ENCODE assay signal across 8 cellular contexts in the genomic region with DNA sequence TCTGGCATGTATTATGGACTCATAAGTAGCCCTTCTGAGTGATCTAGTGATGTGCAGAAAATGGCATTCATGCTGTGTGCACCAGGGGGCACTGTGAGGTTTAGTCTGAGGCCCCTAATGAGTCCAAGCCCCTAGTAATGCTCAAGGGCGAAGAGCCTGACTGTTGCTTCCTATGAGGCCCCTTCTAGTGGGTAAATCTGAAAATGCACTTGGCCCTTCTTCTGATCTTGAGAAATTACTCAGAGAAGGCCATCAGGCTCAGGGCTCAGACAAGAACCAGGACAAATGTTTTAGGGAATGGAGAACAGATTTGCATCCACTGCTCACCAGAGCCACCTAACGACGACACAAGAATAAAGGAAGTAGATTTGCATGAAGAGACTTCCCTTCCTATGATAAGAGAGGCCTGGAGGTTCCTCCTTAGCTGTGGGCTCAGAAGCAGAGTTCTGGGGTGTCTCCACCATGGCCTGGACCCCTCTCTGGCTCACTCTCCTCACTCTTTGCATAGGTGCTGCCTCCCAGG.
DNase-seq lines count a peak whose midpoint lies in the region; ATAC-seq, FAIRE-seq and TF ChIP-seq lines count a peak whose summit lies in the region.

No MANE protein-coding gene starts in this region.

- H2BK20ac ChIP-seq in H1 (ENCODE audit: low read length), result no peak overlapping the region

- no peaks in the 10 kb centered on the region for H3K9me3 Mint-ChIP-seq in naive B cell

- peak; percentile 25 to 42; a peak in 3 of 4 replicates for TF ChIP-seq RAD21 in H1 (IDR thresholded peaks at IDR 0.05 in 1 of 2, conservative IDR thresholded peaks at IDR 0.05 in 1 of 2; ENCODE audit: low read depth in 2 of 2, low read length in 2 of 2)

- no peaks in the 10 kb centered on the region for H3K23me2 ChIP-seq in H1 (ENCODE audit: low read depth, low read length)

- 45% methylated on average over 3 of the region's 3 CpGs; no CpG with 5 or more reads in 1 of the 2 experiments for WGBS in H1 (ENCODE audit: extremely low coverage in 1 of 2, insufficient coverage in 1 of 2, insufficient read length in 1 of 2, insufficient replicate concordance in 2 of 2, low coverage in 1 of 2, low lambda C conversion rate in 2 of 2, missing lambda C conversion rate in 1 of 2), 2 experiments

- no peaks in the 10 kb centered on the region for H3K79me2 ChIP-seq in H1 (ENCODE audit: control insufficient read depth in 1 of 2, insufficient read depth in 2 of 2, low read length in 2 of 2)

- H3K9ac ChIP-seq in H1 (replicated peaks in 1 of 4; ENCODE audit: extremely low read depth in 1 of 4, low read depth in 3 of 4, low read length in 3 of 4), result no peak overlapping the region

- no peak overlapping the region for H2BK15ac ChIP-seq in H1 (ENCODE audit: low read length)

- H3K4me3 ChIP-seq in H1 (ENCODE audit: extremely low read depth in 1 of 4, insufficient read depth in 2 of 4, low read depth in 3 of 4, low read length in 4 of 4), result no peak overlapping the region

- no peak for TF ChIP-seq EP300 in H1 (IDR thresholded peaks at IDR 0.05; ENCODE audit: borderline replicate concordance in 1 of 2, low read depth in 2 of 2, low read length in 2 of 2)

- POLR2A ChIA-PET in H1 (lab: Charles Lee; ENCODE audit: partially characterized antibody), result no interaction called here

- no peak overlapping the region for H3K23ac ChIP-seq in H1 (ENCODE audit: insufficient read length)

- peaks cover 24 to 35% of the 10 kb centered on the region in 2 experiments for H3K9me3 ChIP-seq in H1 (ENCODE audit: insufficient read depth in 2 of 2, low read depth in 1 of 2, low read length in 1 of 2)

- no peaks in the 10 kb centered on the region for H3K4me1 ChIP-seq in H1 (replicated peaks in 1 of 4; ENCODE audit: control insufficient read depth in 3 of 4, insufficient read depth in 4 of 4, low read length in 3 of 4)

- H3K14ac ChIP-seq in H1 (ENCODE audit: insufficient read length), result no peak overlapping the region

- H3K56ac ChIP-seq in H1 (replicated peaks; ENCODE audit: insufficient read length, low read depth, low read length), result no peak overlapping the region

- TF ChIP-seq CTCF in LNCAP (IDR thresholded peaks at IDR 0.05) (peak; percentile 67), H1 (IDR thresholded peaks at IDR 0.05; ENCODE audit: control extremely low read depth in 1 of 3, insufficient read depth in 1 of 3, low read depth in 1 of 3, low read length in 3 of 3) (peak; percentile 23 to 65 (median 59))

- H3K4ac ChIP-seq in H1 (replicated peaks; ENCODE audit: insufficient read length, low read depth, low read length), result no peak overlapping the region

- CTCF ChIA-PET in H1 (lab: Charles Lee; ENCODE audit: partially characterized antibody), result no interaction called here

- peaks cover 41 to 55% (median 42%) of the 10 kb centered on the region in 3 donors for H3K4me1 Mint-ChIP-seq in naive B cell

- no peak overlapping the region for H2BK12ac ChIP-seq in H1 (ENCODE audit: low read depth, low read length)

- no peak overlapping the region for H2BK5ac ChIP-seq in H1 (ENCODE audit: low read depth, low read length)

- H3K4me3 Mint-ChIP-seq in naive B cell, result peak overlapping the region; percentile 32 to 89 (median 83)

- no peak overlapping the region for H4K91ac ChIP-seq in H1 (replicated peaks; ENCODE audit: insufficient read length, low read length)

- peaks cover 0 to 2% of the 10 kb centered on the region in 2 experiments for H4K20me1 ChIP-seq in H1 (replicated peaks in 1 of 2; ENCODE audit: control insufficient read depth in 1 of 2, insufficient read depth in 2 of 2, low read length in 2 of 2)

- H3K27ac Mint-ChIP-seq in naive B cell, result peak overlapping the region; percentile 95 to 98 (median 98)

- no peak overlapping the region for H2AK5ac ChIP-seq in H1 (ENCODE audit: low read depth, low read length)

- no peak overlapping the region for H4K8ac ChIP-seq in H1 (ENCODE audit: extremely low read depth, insufficient read depth, low read length)

- H3K18ac ChIP-seq in H1 (ENCODE audit: extremely low read depth, low read length), result no peak overlapping the region

- no peaks in the 10 kb centered on the region for H3K36me3 Mint-ChIP-seq in naive B cell

- no peak overlapping the region for H2AFZ ChIP-seq in H1 (ENCODE audit: low read length)

- no peak overlapping the region for H2BK120ac ChIP-seq in H1 (replicated peaks; ENCODE audit: low read depth, low read length)

- ATAC-seq in GM21529 (IDR thresholded peaks at IDR 0.05; ENCODE audit: unreplicated experiment) (peak; percentile 62), naive B cell (ENCODE audit: low read depth in 2 of 2) (peak; percentile 82 to 84)

- no peak for TF ChIP-seq POLR2A in H1 (IDR thresholded peaks at IDR 0.05; ENCODE audit: control extremely low read depth in 1 of 2, low read depth in 2 of 2, low read length in 2 of 2)

- no peaks in the 10 kb centered on the region for H3K79me1 ChIP-seq in H1 (ENCODE audit: low read depth, low read length)

- no peak overlapping the region for H4K5ac ChIP-seq in H1 (ENCODE audit: insufficient read length, low read depth, low read length)

- no peak for FAIRE-seq in H1 (lab: Jason Lieb, UNC)

- H3K36me3 ChIP-seq in H1 (ENCODE audit: control insufficient read depth in 2 of 4, insufficient read depth in 4 of 4, low read length in 3 of 4), result no peaks in the 10 kb centered on the region

- peak; percentile 47 for DNase-seq in EL
- DNase-seq in UCSD-AML1 (lab: John Stamatoyannopoulos, UW; ENCODE audit: unreplicated experiment), result peak; percentile 64
- peak in 1 of 2 experiments; percentile 76 for DNase-seq in H1 (ENCODE audit: low read depth in 1 of 2, low spot score in 2 of 2)
- peak; percentile 72 for DNase-seq in naive B cell
- DNase-seq in NCI-H226, result no peak
- no peak for DNase-seq in 8988T

- no peak overlapping the region for H3K27ac ChIP-seq in H1 (ENCODE audit: low read depth, low read length)

- no peaks in the 10 kb centered on the region for H3K27me3 Mint-ChIP-seq in naive B cell

- H3K27me3 ChIP-seq in H1 (replicated peaks in 1 of 4; ENCODE audit: control insufficient read depth in 3 of 4, extremely low read depth in 1 of 4, insufficient read depth in 3 of 4, low read length in 3 of 4), result peaks cover 9 to 41% (median 31%) of the 10 kb centered on the region in 4 experiments

- H3K4me2 ChIP-seq in H1 (ENCODE audit: insufficient read depth in 1 of 2, low read depth in 2 of 2, low read length in 2 of 2), result no peak overlapping the region

TF ChIP-seq in H1, 55 proteins besides CTCF, POLR2A, EP300 and RAD21:
- TF ChIP-seq RFX5 (IDR thresholded peaks at IDR 0.05; ENCODE audit: borderline replicate concordance, low read depth, low read length) (no peak), NRF1 (IDR thresholded peaks at IDR 0.05; ENCODE audit: low read depth, low read length) (no peak), SP4 (IDR thresholded peaks at IDR 0.05; ENCODE audit: low read length) (no peak), HDAC2 (IDR thresholded peaks at IDR 0.05; ENCODE audit: borderline replicate concordance in 1 of 2, low read depth in 2 of 2, low read length in 2 of 2) (no peak), CHD2 (IDR thresholded peaks at IDR 0.05; ENCODE audit: low read length) (no peak), TEAD4 (IDR thresholded peaks at IDR 0.05; ENCODE audit: low read depth, low read length) (no peak), CBX5 (IDR thresholded peaks at IDR 0.05; ENCODE audit: low read depth, low read length) (no peak), NANOG (IDR thresholded peaks at IDR 0.05; ENCODE audit: insufficient read depth, low read depth, low read length, poor library complexity, severe bottlenecking) (no peak), TAF1 (IDR thresholded peaks at IDR 0.05; ENCODE audit: low read depth, low read length) (no peak), KDM4A (IDR thresholded peaks at IDR 0.05; ENCODE audit: low read depth, low read length, severe bottlenecking) (no peak), HDAC6 (IDR thresholded peaks at IDR 0.05; ENCODE audit: low read depth, low read length) (no peak), SUZ12 (IDR thresholded peaks at IDR 0.05; ENCODE audit: low read length) (no peak), EGR1 (IDR thresholded peaks at IDR 0.05; ENCODE audit: borderline replicate concordance, low read depth, low read length) (no peak), SP2 (IDR thresholded peaks at IDR 0.05; ENCODE audit: low read length) (no peak)

Comparison
In these comparisons a context has a peak if more than half of its experiments do, and no peak if none do; other contexts are left out.
1. DNase-seq: peak in EL (single experiment), UCSD-AML1 (single experiment) and naive B cell (single experiment); none in NCI-H226 (single experiment) and 8988T (single experiment).